ENCODE assay signal across 18 cellular contexts in genomic region chr7:129436335-129436923, GRCh38. TPM values are rescaled to one million over a fixed set of nuclear protein-coding genes. Genes with fewer than 3 reads are reported as not detected.
DNase-seq lines count a peak whose midpoint lies in the region; ATAC-seq and TF ChIP-seq lines count a peak whose summit lies in the region.
"Had no signal": no experiment of that assay in that cellular context is flagged by ENCODE, and none has a peak within 500 bp of the region (broad histone marks: within the 10 kb centered on the region; RNA-seq: fewer than 3 reads in every experiment).

No MANE protein-coding gene starts in this region.

- H3K4me3 Mint-ChIP-seq in activated CD8-positive, alpha-beta memory T cell treated with anti-CD3 and anti-CD28 coated beads, Interleukin-2, amount 10 ng/mL, durations not matched to agents 7 days and 5 days, result peak overlapping the region; percentile 34
- peak overlapping the region; percentile 85 for H3K4me3 Mint-ChIP-seq in activated CD4-positive, alpha-beta memory T cell treated with anti-CD3 and anti-CD28 coated beads, Interleukin-2, amount 10 ng/mL, durations not matched to agents 7 days and 5 days
- peak overlapping the region; percentile 75 for H3K4me3 Mint-ChIP-seq in neural progenitor cell
- H3K4me3 Mint-ChIP-seq: dendritic cell treated with granulocyte-macrophage colony-stimulating factor and Interleukin-4, amounts not matched to agents 40 ng/mL and 50 ng/mL, for 4 days; stimulated activated naive B cell treated with anti-CD40 and anti-IgM and Interleukin-4, amounts not matched to agents 10 μg/mL and 1 μg/mL and 100 μg/mL, for 72 hours had no signal

- no peak for TF ChIP-seq CTCF in neural progenitor cell (IDR thresholded peaks at IDR 0.05)

- H3K9me3 ChIP-seq in neural progenitor cell (ENCODE audit: low read depth), result no peaks in the 10 kb centered on the region
- H3K9me3 ChIP-seq: vagina had no signal

- no peak overlapping the region for H3K4me3 ChIP-seq in neural progenitor cell
- H3K4me3 ChIP-seq: GM23248, hepatocyte, vagina had no signal

- no peak for DNase-seq in activated CD8-positive, alpha-beta memory T cell treated with anti-CD3 and anti-CD28 coated beads, Interleukin-2, amount 10 ng/mL, durations not matched to agents 7 days and 5 days
- no peak for DNase-seq in activated CD8-positive, alpha-beta memory T cell treated with anti-CD3 and anti-CD28 coated beads for 24 hours
- peak; percentile 32 for DNase-seq in NCI-H2107 (lab: John Stamatoyannopoulos, UW)
- DNase-seq in activated CD4-positive, alpha-beta memory T cell treated with anti-CD3 and anti-CD28 coated beads, Interleukin-2, amount 10 ng/mL, durations not matched to agents 7 days and 5 days, result no peak
- DNase-seq in neural progenitor cell (ENCODE audit: low spot score), result no peak
- no peak for DNase-seq in NCI-H2029 (lab: John Stamatoyannopoulos, UW)
- DNase-seq: anterior cingulate cortex; GM23248; NCI-H1930; right cardiac atrium; stimulated activated CD4-positive, alpha-beta T cell treated with anti-CD3 and anti-CD28 coated beads, Interleukin-4, amount 100 ng/mL, for 4 hours; stimulated activated naive B cell treated with anti-CD40 and anti-IgM and Interleukin-4, amounts not matched to agents 10 μg/mL and 1 μg/mL and 100 μg/mL, for 72 hours had no signal

- POLR2A ChIA-PET in activated CD4-positive, alpha-beta memory T cell treated with anti-CD3 and anti-CD28 coated beads, Interleukin-2, amount 10 ng/mL, durations not matched to agents 7 days and 5 days (lab: Charles Lee), result interaction anchor here (1.6 to 3.4 kb wide), 2 partner anchors 68 to 175 kb away, joined by 5 to 30 read pairs; partner anchors contain the start of gene NRF1

- H2AFZ ChIP-seq in neural progenitor cell (replicated peaks), result no peak overlapping the region
- H2AFZ ChIP-seq: GM23248, hepatocyte had no signal

- H3K36me3 Mint-ChIP-seq in activated CD8-positive, alpha-beta memory T cell treated with anti-CD3 and anti-CD28 coated beads, Interleukin-2, amount 10 ng/mL, durations not matched to agents 7 days and 5 days, result peaks cover 19% of the 10 kb centered on the region
- peaks cover 26% of the 10 kb centered on the region for H3K36me3 Mint-ChIP-seq in activated CD4-positive, alpha-beta memory T cell treated with anti-CD3 and anti-CD28 coated beads, Interleukin-2, amount 10 ng/mL, durations not matched to agents 7 days and 5 days (ENCODE audit: low read depth)
- no peaks in the 10 kb centered on the region for H3K36me3 Mint-ChIP-seq in neural progenitor cell
- H3K36me3 Mint-ChIP-seq: stimulated activated naive B cell treated with anti-CD40 and anti-IgM and Interleukin-4, amounts not matched to agents 10 μg/mL and 1 μg/mL and 100 μg/mL, for 72 hours had no signal

- ATAC-seq in activated CD8-positive, alpha-beta memory T cell treated with anti-CD3 and anti-CD28 coated beads, Interleukin-2, amount 10 ng/mL, durations not matched to agents 7 days and 5 days, result no peak
- ATAC-seq in GM18909 (IDR thresholded peaks at IDR 0.05; ENCODE audit: poor library complexity, unreplicated experiment) (no peak), GM19455 (IDR thresholded peaks at IDR 0.05; ENCODE audit: unreplicated experiment) (no peak)
- ATAC-seq: left lobe of liver; right cardiac atrium; stimulated activated naive B cell treated with anti-CD40 and anti-IgM and Interleukin-4, amounts not matched to agents 10 μg/mL and 1 μg/mL and 100 μg/mL, for 72 hours had no signal

- no peaks in the 10 kb centered on the region for H3K9me3 Mint-ChIP-seq in activated CD8-positive, alpha-beta memory T cell treated with anti-CD3 and anti-CD28 coated beads, Interleukin-2, amount 10 ng/mL, durations not matched to agents 7 days and 5 days (ENCODE audit: low read depth)
- H3K9me3 Mint-ChIP-seq in activated CD4-positive, alpha-beta memory T cell treated with anti-CD3 and anti-CD28 coated beads, Interleukin-2, amount 10 ng/mL, durations not matched to agents 7 days and 5 days, result no peaks in the 10 kb centered on the region
- no peaks in the 10 kb centered on the region for H3K9me3 Mint-ChIP-seq in neural progenitor cell
- H3K9me3 Mint-ChIP-seq: dendritic cell treated with granulocyte-macrophage colony-stimulating factor and Interleukin-4, amounts not matched to agents 40 ng/mL and 50 ng/mL, for 4 days; stimulated activated naive B cell treated with anti-CD40 and anti-IgM and Interleukin-4, amounts not matched to agents 10 μg/mL and 1 μg/mL and 100 μg/mL, for 72 hours had no signal

- H4K20me1 ChIP-seq in neural progenitor cell (ENCODE audit: low read depth), result peaks cover 5% of the 10 kb centered on the region

- no peak overlapping the region for H3K9ac ChIP-seq in neural progenitor cell
- H3K9ac ChIP-seq: GM23248 had no signal

- peaks cover 24% of the 10 kb centered on the region for H3K4me1 ChIP-seq in neural progenitor cell

- H3K27ac ChIP-seq in neural progenitor cell, result no peak overlapping the region
- H3K27ac ChIP-seq: GM23248, hepatocyte, vagina had no signal

- no peak overlapping the region for H3K27ac Mint-ChIP-seq in activated CD8-positive, alpha-beta memory T cell treated with anti-CD3 and anti-CD28 coated beads, Interleukin-2, amount 10 ng/mL, durations not matched to agents 7 days and 5 days
- H3K27ac Mint-ChIP-seq in activated CD4-positive, alpha-beta memory T cell treated with anti-CD3 and anti-CD28 coated beads, Interleukin-2, amount 10 ng/mL, durations not matched to agents 7 days and 5 days, result peak overlapping the region; percentile 55
- H3K27ac Mint-ChIP-seq in neural progenitor cell, result no peak overlapping the region
- H3K27ac Mint-ChIP-seq: dendritic cell treated with granulocyte-macrophage colony-stimulating factor and Interleukin-4, amounts not matched to agents 40 ng/mL and 50 ng/mL, for 4 days; stimulated activated naive B cell treated with anti-CD40 and anti-IgM and Interleukin-4, amounts not matched to agents 10 μg/mL and 1 μg/mL and 100 μg/mL, for 72 hours had no signal

- H3K27me3 Mint-ChIP-seq in activated CD8-positive, alpha-beta memory T cell treated with anti-CD3 and anti-CD28 coated beads, Interleukin-2, amount 10 ng/mL, durations not matched to agents 7 days and 5 days, result peaks cover 9% of the 10 kb centered on the region
- peaks cover 6% of the 10 kb centered on the region for H3K27me3 Mint-ChIP-seq in activated CD4-positive, alpha-beta memory T cell treated with anti-CD3 and anti-CD28 coated beads, Interleukin-2, amount 10 ng/mL, durations not matched to agents 7 days and 5 days
- peaks cover 11% of the 10 kb centered on the region for H3K27me3 Mint-ChIP-seq in neural progenitor cell (ENCODE audit: insufficient read depth, low read depth)

- peaks cover 27% of the 10 kb centered on the region for H3F3A ChIP-seq in neural progenitor cell (ENCODE audit: low read depth)

- H3K4me2 ChIP-seq in neural progenitor cell, result no peak overlapping the region
- H3K4me2 ChIP-seq: hepatocyte had no signal

- H3K79me2 ChIP-seq in neural progenitor cell (ENCODE audit: low read depth), result peaks cover 19% of the 10 kb centered on the region
- H3K79me2 ChIP-seq: hepatocyte had no signal

- H3K4me1 Mint-ChIP-seq in activated CD8-positive, alpha-beta memory T cell treated with anti-CD3 and anti-CD28 coated beads, Interleukin-2, amount 10 ng/mL, durations not matched to agents 7 days and 5 days, result peaks cover 45% of the 10 kb centered on the region
- peaks cover 55% of the 10 kb centered on the region for H3K4me1 Mint-ChIP-seq in activated CD4-positive, alpha-beta memory T cell treated with anti-CD3 and anti-CD28 coated beads, Interleukin-2, amount 10 ng/mL, durations not matched to agents 7 days and 5 days
- peaks cover 19% of the 10 kb centered on the region for H3K4me1 Mint-ChIP-seq in neural progenitor cell

- H3K27me3 ChIP-seq in neural progenitor cell, result peaks cover 15% of the 10 kb centered on the region
- H3K27me3 ChIP-seq: vagina had no signal

- no peaks in the 10 kb centered on the region for H3K36me3 ChIP-seq in neural progenitor cell
- H3K36me3 ChIP-seq: vagina had no signal

- CTCF ChIA-PET in activated CD8-positive, alpha-beta memory T cell treated with anti-CD3 and anti-CD28 coated beads, Interleukin-2, amount 10 ng/mL, durations not matched to agents 7 days and 5 days (lab: Charles Lee), result interaction anchor here (1.1 to 4.5 kb wide), 2 partner anchors 60 to 69 kb away, joined by 3 to 33 read pairs; no protein-coding TSS in a partner anchor
- CTCF ChIA-PET in activated CD4-positive, alpha-beta memory T cell treated with anti-CD3 and anti-CD28 coated beads, Interleukin-2, amount 10 ng/mL, durations not matched to agents 7 days and 5 days (lab: Charles Lee), result interaction anchor here (0.5 kb wide), 1 partner anchor 611 kb away, joined by 3 read pairs; no protein-coding TSS in a partner anchor

RNA-seq across cellular contexts. Expression of gene STRIP2, which starts 2.2 kb away (rescaled TPM):
- total RNA-seq in activated CD8-positive, alpha-beta memory T cell treated with anti-CD3 and anti-CD28 coated beads, Interleukin-2, amount 10 ng/mL, durations not matched to agents 7 days and 5 days, result 10 to 100 TPM; 15.6 to 19.0 TPM
- 10 to 100 TPM; 28.3 to 29.7 TPM for total RNA-seq in activated CD4-positive, alpha-beta memory T cell treated with anti-CD3 and anti-CD28 coated beads, Interleukin-2, amount 10 ng/mL, durations not matched to agents 7 days and 5 days
- total RNA-seq in neural progenitor cell (ENCODE audit: low replicate concordance), result 11.6 and 12.5 TPM in 2 replicates

Comparison
In these comparisons a context has a peak if more than half of its experiments do, and no peak if none do; other contexts are left out.
1. H3K4me3 Mint-ChIP-seq: peak in every context shown above with its lines; median percentile 85 in activated CD4-positive, alpha-beta memory T cell treated with anti-CD3 and anti-CD28 coated beads, Interleukin-2, amount 10 ng/mL, durations not matched to agents 7 days and 5 days; 75 in neural progenitor cell; 34 in activated CD8-positive, alpha-beta memory T cell treated with anti-CD3 and anti-CD28 coated beads, Interleukin-2, amount 10 ng/mL, durations not matched to agents 7 days and 5 days.